28 cellular contexts compared by ENCODE assay signal in the genomic region with DNA sequence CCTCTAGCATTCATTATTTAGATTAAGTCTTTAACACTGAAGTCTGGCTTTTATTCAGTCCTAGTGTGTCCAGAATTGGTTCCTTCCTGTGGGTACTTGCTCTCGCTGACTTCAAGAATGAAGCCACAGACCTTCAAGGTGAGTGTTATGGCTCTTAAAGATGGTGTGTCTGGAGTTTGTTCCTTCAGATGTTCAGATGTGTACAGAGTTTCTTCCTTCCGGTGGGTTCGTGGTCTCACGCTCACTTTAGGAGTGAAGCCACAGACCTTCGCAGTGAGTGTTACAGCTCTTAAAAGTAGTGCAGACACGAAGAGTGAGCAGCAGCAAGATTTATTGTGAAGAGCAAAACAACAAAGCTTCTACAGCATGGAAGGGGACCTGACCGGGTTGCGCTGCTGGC.
"Had no signal": no experiment of that assay in that cellular context is flagged by ENCODE, and none has a peak within 500 bp of the region (broad histone marks: within the 10 kb centered on the region; RNA-seq: fewer than 3 reads in every experiment).

No MANE protein-coding gene starts in this region.

- H3K9me3 ChIP-seq: ovary, psoas muscle, right lobe of liver, stomach, thoracic aorta, thyroid gland, tibial nerve, upper lobe of left lung, vagina had no signal

- H3K27ac ChIP-seq: neural progenitor cell, ovary, parathyroid adenoma, psoas muscle, right lobe of liver, sigmoid colon, stomach, thoracic aorta, thyroid gland, tibial nerve, upper lobe of left lung, vagina had no signal

- H3K9me3 Mint-ChIP-seq: nephron progenitor cell had no signal

- H3K27me3 ChIP-seq: neural progenitor cell, ovary, right lobe of liver, sigmoid colon, stomach, thyroid gland, tibial nerve, upper lobe of left lung, vagina had no signal

- H3K4me3 Mint-ChIP-seq: natural killer cell treated with Interleukin-12 subunit alpha and Interleukin-12 subunit beta and Interleukin-15 and Interleukin-18, amount 100 ng/mL, for 72 hours; nephron progenitor cell; neural progenitor cell; stimulated activated effector memory CD8-positive, alpha-beta T cell treated with anti-CD3 and anti-CD28 coated beads, Interleukin-12 subunit alpha, Interleukin-12 subunit beta, amount 100 ng/mL, for 72 hours; stimulated activated naive B cell treated with anti-CD40 and anti-IgM and Interleukin-4, amounts not matched to agents 10 μg/mL and 1 μg/mL and 100 μg/mL, for 72 hours; stimulated activated naive CD8-positive, alpha-beta T cell treated with anti-CD3 and anti-CD28 coated beads, Interleukin-15, Interleukin-2, amounts not matched to agents 100 ng/mL and 50 ng/mL, for 24 hours had no signal

- H3K4me1 Mint-ChIP-seq: nephron progenitor cell; neural progenitor cell; stimulated activated effector memory CD8-positive, alpha-beta T cell treated with anti-CD3 and anti-CD28 coated beads, Interleukin-12 subunit alpha, Interleukin-12 subunit beta, amount 100 ng/mL, for 72 hours; stimulated activated naive B cell treated with anti-CD40 and anti-IgM and Interleukin-4, amounts not matched to agents 10 μg/mL and 1 μg/mL and 100 μg/mL, for 72 hours had no signal

- H2AFZ ChIP-seq: neural progenitor cell, parathyroid adenoma had no signal

- H3K27ac Mint-ChIP-seq: natural killer cell treated with Interleukin-12 subunit alpha and Interleukin-12 subunit beta and Interleukin-15 and Interleukin-18, amount 100 ng/mL, for 72 hours; nephron progenitor cell; neural progenitor cell; progenitor cell of endocrine pancreas; stimulated activated effector memory CD8-positive, alpha-beta T cell treated with anti-CD3 and anti-CD28 coated beads, Interleukin-12 subunit alpha, Interleukin-12 subunit beta, amount 100 ng/mL, for 72 hours; stimulated activated naive B cell treated with anti-CD40 and anti-IgM and Interleukin-4, amounts not matched to agents 10 μg/mL and 1 μg/mL and 100 μg/mL, for 72 hours; stimulated activated naive CD8-positive, alpha-beta T cell treated with anti-CD3 and anti-CD28 coated beads, Interleukin-15, Interleukin-2, amounts not matched to agents 100 ng/mL and 50 ng/mL, for 24 hours had no signal

- H3K9ac ChIP-seq: neural progenitor cell, parathyroid adenoma had no signal

- H3K4me1 ChIP-seq: neural progenitor cell, parathyroid adenoma, psoas muscle, right lobe of liver, sigmoid colon, stomach, thyroid gland, tibial nerve, upper lobe of left lung, vagina had no signal

- H3K79me2 ChIP-seq: parathyroid adenoma had no signal

- H3K36me3 ChIP-seq: neural progenitor cell, ovary, right lobe of liver, sigmoid colon, stomach, thoracic aorta, thyroid gland, tibial nerve, upper lobe of left lung, vagina had no signal

- H3K36me3 Mint-ChIP-seq: natural killer cell treated with Interleukin-12 subunit alpha and Interleukin-12 subunit beta and Interleukin-15 and Interleukin-18, amount 100 ng/mL, for 72 hours; neural progenitor cell; stimulated activated effector memory CD8-positive, alpha-beta T cell treated with anti-CD3 and anti-CD28 coated beads, Interleukin-12 subunit alpha, Interleukin-12 subunit beta, amount 100 ng/mL, for 72 hours; stimulated activated naive B cell treated with anti-CD40 and anti-IgM and Interleukin-4, amounts not matched to agents 10 μg/mL and 1 μg/mL and 100 μg/mL, for 72 hours had no signal

- DNase-seq: nephron progenitor cell; occipital lobe; ovary; posterior cingulate gyrus; psoas muscle; right cardiac atrium; right lobe of liver; sigmoid colon; small intestine; stimulated activated CD4-positive, alpha-beta T cell treated with anti-CD3 and anti-CD28 coated beads, Interleukin-15, amount 100 ng/mL, for 24 hours; stimulated activated CD4-positive, alpha-beta T cell treated with anti-CD3 and anti-CD28 coated beads, Interleukin-2, amount 100 ng/mL, for 24 hours; stimulated activated CD4-positive, alpha-beta T cell treated with anti-CD3 and anti-CD28 coated beads, Interleukin-2, amount 100 ng/mL, for 48 hours; stimulated activated CD4-positive, alpha-beta T cell treated with anti-CD3 and anti-CD28 coated beads, Interleukin-4, amount 100 ng/mL, for 24 hours; stimulated activated naive B cell treated with anti-CD40 and anti-IgM and Interleukin-4, amounts not matched to agents 10 μg/mL and 1 μg/mL and 100 μg/mL, for 72 hours; stimulated activated naive CD4-positive, alpha-beta T cell treated with Interleukin-2 at 50 U/mL for 16 hours; stomach; thyroid gland; trophoblast cell; upper lobe of left lung had no signal

- H3K4me3 ChIP-seq: neural progenitor cell, ovary, psoas muscle, right lobe of liver, sigmoid colon, stomach, thoracic aorta, thyroid gland, tibial nerve, upper lobe of left lung, vagina had no signal

- ATAC-seq: natural killer cell treated with Interleukin-12 subunit alpha and Interleukin-12 subunit beta and Interleukin-15 and Interleukin-18, amount 100 ng/mL, for 72 hours; psoas muscle; right cardiac atrium; right lobe of liver; stimulated activated effector memory CD8-positive, alpha-beta T cell treated with anti-CD3 and anti-CD28 coated beads, Interleukin-12 subunit alpha, Interleukin-12 subunit beta, amount 100 ng/mL, for 72 hours; stimulated activated naive B cell treated with anti-CD40 and anti-IgM and Interleukin-4, amounts not matched to agents 10 μg/mL and 1 μg/mL and 100 μg/mL, for 72 hours had no signal

- H3K27me3 Mint-ChIP-seq: natural killer cell treated with Interleukin-12 subunit alpha and Interleukin-12 subunit beta and Interleukin-15 and Interleukin-18, amount 100 ng/mL, for 72 hours; stimulated activated naive B cell treated with anti-CD40 and anti-IgM and Interleukin-4, amounts not matched to agents 10 μg/mL and 1 μg/mL and 100 μg/mL, for 72 hours; stimulated activated naive CD8-positive, alpha-beta T cell treated with anti-CD3 and anti-CD28 coated beads, Interleukin-15, Interleukin-2, amounts not matched to agents 100 ng/mL and 50 ng/mL, for 24 hours had no signal

- H3K4me2 ChIP-seq: neural progenitor cell had no signal
